In genomic region chr12:120132863-120133385, GRCh38 we compare ENCODE assay signal across 9 cellular contexts. TPM values are rescaled to one million over a fixed set of nuclear protein-coding genes. Genes with fewer than 3 reads are reported as not detected.
DNase-seq lines count a peak whose midpoint lies in the region; ATAC-seq and TF ChIP-seq lines count a peak whose summit lies in the region.
"Had no signal": no experiment of that assay in that cellular context is flagged by ENCODE, and none has a peak within 500 bp of the region (broad histone marks: within the 10 kb centered on the region; RNA-seq: fewer than 3 reads in every experiment).

No MANE protein-coding gene starts in this region.

- intact Hi-C loops in sciatic nerve (cut with DNase I), result no loop called here

- peak overlapping the region; percentile 58 for H3K27ac ChIP-seq in VCaP

- ATAC-seq in GM18498 (IDR thresholded peaks at IDR 0.05; ENCODE audit: unreplicated experiment), result peak; percentile 91
- ATAC-seq in GM19455 (IDR thresholded peaks at IDR 0.05; ENCODE audit: unreplicated experiment), result peak; percentile 90
- ATAC-seq in HG03039 (IDR thresholded peaks at IDR 0.05; ENCODE audit: unreplicated experiment), result peak; percentile 79
- ATAC-seq in sciatic nerve, result no peak

- DNase-seq in amygdala (lab: John Stamatoyannopoulos, UW) (no peak), NCI-H1105 (lab: John Stamatoyannopoulos, UW) (no peak), sciatic nerve (ENCODE audit: low spot score) (no peak), NCI-H1930 (lab: John Stamatoyannopoulos, UW) (no peak)
- DNase-seq: Calu3 had no signal

- TF ChIP-seq CTCF in VCaP (conservative IDR thresholded peaks at IDR 0.05), result no peak

RNA-seq across cellular contexts. Expression of gene RAB35, which starts 16.4 kb away (rescaled TPM):
- 52.2 TPM for total RNA-seq in sciatic nerve
